Comparison of ENCODE assay signal across 9 cellular contexts in genomic region chr11:107898270-107898669, GRCh38. TPM values are rescaled to one million over a fixed set of nuclear protein-coding genes. Genes with fewer than 3 reads are reported as not detected.
DNase-seq lines count a peak whose midpoint lies in the region; ATAC-seq and TF ChIP-seq lines count a peak whose summit lies in the region.
"Had no signal": no experiment of that assay in that cellular context is flagged by ENCODE, and none has a peak within 500 bp of the region (broad histone marks: within the 10 kb centered on the region; RNA-seq: fewer than 3 reads in every experiment).

No MANE protein-coding gene starts in this region.

- no peak overlapping the region for H3K4me2 ChIP-seq in HCT116 (ENCODE audit: low read length)

- peak; percentile 62 to 77 (median 71); a peak in 5 of 6 replicates for TF ChIP-seq CTCF in HCT116 (IDR thresholded peaks at IDR 0.05 in 2 of 3, conservative IDR thresholded peaks at IDR 0.05 in 1 of 3; ENCODE audit: borderline replicate concordance in 1 of 3, insufficient read depth in 1 of 3, low read depth in 2 of 3, low read length in 2 of 3)
- TF ChIP-seq CTCF in neural crest cell (conservative IDR thresholded peaks at IDR 0.05), result peak; percentile 55

- H3K27ac Mint-ChIP-seq in activated T-cell treated with anti-CD3 and anti-CD28 coated beads, Interleukin-2, amount 50 U/mL, for 24 hours, result no peak overlapping the region
- no peak overlapping the region for H3K27ac Mint-ChIP-seq in neural crest cell (ENCODE audit: unreplicated experiment)
- H3K27ac Mint-ChIP-seq: dendritic cell treated with granulocyte-macrophage colony-stimulating factor and Interleukin-4, amounts not matched to agents 40 ng/mL and 50 ng/mL, for 4 days had no signal

- no peak for DNase-seq in activated T-cell treated with anti-CD3 and anti-CD28 coated beads, Interleukin-2, amount 50 U/mL, for 4 hours
- no peak for DNase-seq in activated T-cell treated with anti-CD3 and anti-CD28 coated beads, Interleukin-2, amount 50 U/mL, for 24 hours
- DNase-seq in HCT116 (ENCODE audit: low read depth, low spot score) (peak; percentile 36), NCI-H446 (lab: John Stamatoyannopoulos, UW) (peak; percentile 15 to 51), cerebellar cortex (ENCODE audit: low spot score) (peak; percentile 49), neural crest cell (ENCODE audit: low read depth, low spot score) (no peak), NCI-H774 (lab: John Stamatoyannopoulos, UW) (no peak)

- BruUV-seq in HCT116 (replicated peaks; lab: Mats Ljungman, UMichigan), result no TSS peak

- CTCF ChIA-PET in HCT116 (lab: Charles Lee), result no interaction called here

- no peaks in the 10 kb centered on the region; the same call in 1 of the 2 replicates for H4K20me1 ChIP-seq in HCT116 (ENCODE audit: insufficient read depth)

- H3K27me3 Mint-ChIP-seq in activated T-cell treated with anti-CD3 and anti-CD28 coated beads, Interleukin-2, amount 50 U/mL, for 4 hours (ENCODE audit: low read depth), result peaks cover 10% of the 10 kb centered on the region
- no peaks in the 10 kb centered on the region for H3K27me3 Mint-ChIP-seq in activated T-cell treated with anti-CD3 and anti-CD28 coated beads, Interleukin-2, amount 50 U/mL, for 24 hours
- H3K27me3 Mint-ChIP-seq in neural crest cell (ENCODE audit: low read depth), result peaks cover 8% of the 10 kb centered on the region

- no peaks in the 10 kb centered on the region for H3K4me1 Mint-ChIP-seq in activated T-cell treated with anti-CD3 and anti-CD28 coated beads, Interleukin-2, amount 50 U/mL, for 4 hours (ENCODE audit: low read depth)
- H3K4me1 Mint-ChIP-seq in activated T-cell treated with anti-CD3 and anti-CD28 coated beads, Interleukin-2, amount 50 U/mL, for 24 hours (ENCODE audit: low read depth), result no peaks in the 10 kb centered on the region
- H3K4me1 Mint-ChIP-seq in neural crest cell, result no peaks in the 10 kb centered on the region

- no peak overlapping the region for H3K9ac ChIP-seq in HCT116 (ENCODE audit: low read length)

- TF ChIP-seq RAD21 in HCT116 (IDR thresholded peaks at IDR 0.05; ENCODE audit: low read depth), result peak; percentile 89

- intact Hi-C loops in HCT116 (cut with micrococcal nuclease), result loop anchor here (1.0 to 5.0 kb wide), 4 partner anchors 40 to 336 kb away; partner anchors contain the start of gene SLC35F2

- no peaks in the 10 kb centered on the region for H3K27me3 ChIP-seq in HCT116 (ENCODE audit: insufficient read depth, low read length)

- no peak overlapping the region for H3K27ac ChIP-seq in HCT116 (ENCODE audit: low read depth, low read length)

- POLR2A ChIA-PET in HCT116 (lab: Charles Lee), result no interaction called here

- no peak overlapping the region for H2AFZ ChIP-seq in HCT116 (ENCODE audit: low read depth, low read length, poor library complexity, severe bottlenecking)

- no peak overlapping the region for H3K4me3 ChIP-seq in HCT116 (replicated peaks in 1 of 2; ENCODE audit: low read depth in 1 of 2, low read length in 2 of 2)

- H3K9me3 Mint-ChIP-seq in activated T-cell treated with anti-CD3 and anti-CD28 coated beads, Interleukin-2, amount 50 U/mL, for 4 hours, result no peaks in the 10 kb centered on the region
- H3K9me3 Mint-ChIP-seq in activated T-cell treated with anti-CD3 and anti-CD28 coated beads, Interleukin-2, amount 50 U/mL, for 24 hours, result no peaks in the 10 kb centered on the region
- H3K9me3 Mint-ChIP-seq in neural crest cell, result no peaks in the 10 kb centered on the region
- H3K9me3 Mint-ChIP-seq: dendritic cell treated with granulocyte-macrophage colony-stimulating factor and Interleukin-4, amounts not matched to agents 40 ng/mL and 50 ng/mL, for 4 days had no signal

- no peaks in the 10 kb centered on the region for H3K36me3 Mint-ChIP-seq in activated T-cell treated with anti-CD3 and anti-CD28 coated beads, Interleukin-2, amount 50 U/mL, for 4 hours (ENCODE audit: insufficient read depth)
- no peaks in the 10 kb centered on the region for H3K36me3 Mint-ChIP-seq in activated T-cell treated with anti-CD3 and anti-CD28 coated beads, Interleukin-2, amount 50 U/mL, for 24 hours (ENCODE audit: low read depth)
- H3K36me3 Mint-ChIP-seq in neural crest cell (ENCODE audit: low read depth), result no peaks in the 10 kb centered on the region

- no peaks in the 10 kb centered on the region for H3K9me3 ChIP-seq in HCT116 (ENCODE audit: control insufficient read depth in 1 of 2, insufficient read depth in 1 of 2, low read depth in 1 of 2, low read length in 2 of 2)

- H3K9me2 ChIP-seq in HCT116 (ENCODE audit: insufficient read depth), result no peaks in the 10 kb centered on the region

- H3K79me2 ChIP-seq in HCT116 (ENCODE audit: insufficient read depth, low read length), result no peaks in the 10 kb centered on the region

- RAD21 ChIA-PET in HCT116 (lab: Charles Lee; ENCODE audit: low non-redundant PET in 1 of 2, low total read pairs in 2 of 2, uncharacterized antibody in 2 of 2, unreplicated experiment in 2 of 2), result interaction anchor here in 1 of 2 experiments (1.3 kb wide), 1 partner anchor 157 kb away, joined by 5 read pairs; no protein-coding TSS in a partner anchor

- H3K4me1 ChIP-seq in HCT116 (ENCODE audit: control insufficient read depth in 1 of 2, insufficient read depth in 2 of 2, low read length in 2 of 2), result no peaks in the 10 kb centered on the region

- no peak for TF ChIP-seq POLR2A in HCT116 (IDR thresholded peaks at IDR 0.05; ENCODE audit: borderline replicate concordance, extremely low read depth, insufficient read depth, insufficient read length)

- H3K36me3 ChIP-seq in HCT116 (ENCODE audit: control insufficient read depth in 1 of 2, insufficient read depth in 2 of 2, low read length in 2 of 2), result no peaks in the 10 kb centered on the region

- H3K4me3 Mint-ChIP-seq in activated T-cell treated with anti-CD3 and anti-CD28 coated beads, Interleukin-2, amount 50 U/mL, for 4 hours, result no peak overlapping the region
- H3K4me3 Mint-ChIP-seq in activated T-cell treated with anti-CD3 and anti-CD28 coated beads, Interleukin-2, amount 50 U/mL, for 24 hours, result no peak overlapping the region
- H3K4me3 Mint-ChIP-seq in neural crest cell, result no peak overlapping the region
- H3K4me3 Mint-ChIP-seq: dendritic cell treated with granulocyte-macrophage colony-stimulating factor and Interleukin-4, amounts not matched to agents 40 ng/mL and 50 ng/mL, for 4 days had no signal

- ATAC-seq in activated T-cell treated with anti-CD3 and anti-CD28 coated beads, Interleukin-2, amount 50 U/mL, for 4 hours, result peak; percentile 55 to 62
- peak; percentile 94 for ATAC-seq in HCT116
- no peak for ATAC-seq in GM21717 (IDR thresholded peaks at IDR 0.05; ENCODE audit: unreplicated experiment)

TF ChIP-seq in HCT116, 20 proteins besides CTCF, POLR2A, EP300 and RAD21:
- no peak for TF ChIP-seq EZH2phosphoT487 (IDR thresholded peaks at IDR 0.05; ENCODE audit: borderline replicate concordance)
- no peak for TF ChIP-seq MAX (IDR thresholded peaks at IDR 0.05)
- no peak for TF ChIP-seq ZNF274 (IDR thresholded peaks at IDR 0.05; ENCODE audit: low read depth, low read length)
- TF ChIP-seq FOSL1 (IDR thresholded peaks at IDR 0.05; ENCODE audit: low read depth), result no peak
- TF ChIP-seq CEBPB (IDR thresholded peaks at IDR 0.05; ENCODE audit: low read depth), result no peak
- no peak for TF ChIP-seq ELF1 (IDR thresholded peaks at IDR 0.05; ENCODE audit: borderline replicate concordance, low read depth)
- TF ChIP-seq SRF (IDR thresholded peaks at IDR 0.05; ENCODE audit: low read depth), result no peak
- TF ChIP-seq POLR2AphosphoS5 (IDR thresholded peaks at IDR 0.05; ENCODE audit: low read depth, low read length), result no peak
TF ChIP-seq in HCT116: peak in this region for 0.

RNA-seq across cellular contexts. Expression of gene RAB39A, which starts 30.0 kb away (rescaled TPM):
- total RNA-seq in activated T-cell treated with anti-CD3 and anti-CD28 coated beads, Interleukin-2, amount 50 U/mL, for 4 hours, result under 1 TPM in 1 of 3 donors, not detected in 2; 0.26 TPM
- total RNA-seq in HCT116 (2021; ENCODE audit: unreplicated experiment) (not detected), neural crest cell (10.8 and 11.3 TPM in 2 replicates)
- not detected in 2 replicates for polyA plus RNA-seq in HCT116 (2012)

RNA-seq across cellular contexts. Expression of gene SLC35F2, which starts 39.7 kb away (rescaled TPM):
- 10 to 100 TPM; 33.8 to 46.3 (median 42.4) TPM for total RNA-seq in activated T-cell treated with anti-CD3 and anti-CD28 coated beads, Interleukin-2, amount 50 U/mL, for 4 hours
- total RNA-seq in HCT116 (2021; ENCODE audit: unreplicated experiment), result 53.5 TPM
- 40.9 and 46.7 TPM in 2 replicates for polyA plus RNA-seq in HCT116 (2012)
- 18.2 and 18.5 TPM in 2 replicates for total RNA-seq in neural crest cell

Comparison
In these comparisons a context has a peak if more than half of its experiments do, and no peak if none do; other contexts are left out.
1. DNase-seq: peak in HCT116 (single experiment), NCI-H446 (2 of 2) and cerebellar cortex (single experiment); none in activated T-cell treated with anti-CD3 and anti-CD28 coated beads, Interleukin-2, amount 50 U/mL, for 4 hours (single experiment), activated T-cell treated with anti-CD3 and anti-CD28 coated beads, Interleukin-2, amount 50 U/mL, for 24 hours (single experiment), neural crest cell (single experiment) and NCI-H774 (single experiment).